ENCODE assay signal across 9 cellular contexts in the genomic region with DNA sequence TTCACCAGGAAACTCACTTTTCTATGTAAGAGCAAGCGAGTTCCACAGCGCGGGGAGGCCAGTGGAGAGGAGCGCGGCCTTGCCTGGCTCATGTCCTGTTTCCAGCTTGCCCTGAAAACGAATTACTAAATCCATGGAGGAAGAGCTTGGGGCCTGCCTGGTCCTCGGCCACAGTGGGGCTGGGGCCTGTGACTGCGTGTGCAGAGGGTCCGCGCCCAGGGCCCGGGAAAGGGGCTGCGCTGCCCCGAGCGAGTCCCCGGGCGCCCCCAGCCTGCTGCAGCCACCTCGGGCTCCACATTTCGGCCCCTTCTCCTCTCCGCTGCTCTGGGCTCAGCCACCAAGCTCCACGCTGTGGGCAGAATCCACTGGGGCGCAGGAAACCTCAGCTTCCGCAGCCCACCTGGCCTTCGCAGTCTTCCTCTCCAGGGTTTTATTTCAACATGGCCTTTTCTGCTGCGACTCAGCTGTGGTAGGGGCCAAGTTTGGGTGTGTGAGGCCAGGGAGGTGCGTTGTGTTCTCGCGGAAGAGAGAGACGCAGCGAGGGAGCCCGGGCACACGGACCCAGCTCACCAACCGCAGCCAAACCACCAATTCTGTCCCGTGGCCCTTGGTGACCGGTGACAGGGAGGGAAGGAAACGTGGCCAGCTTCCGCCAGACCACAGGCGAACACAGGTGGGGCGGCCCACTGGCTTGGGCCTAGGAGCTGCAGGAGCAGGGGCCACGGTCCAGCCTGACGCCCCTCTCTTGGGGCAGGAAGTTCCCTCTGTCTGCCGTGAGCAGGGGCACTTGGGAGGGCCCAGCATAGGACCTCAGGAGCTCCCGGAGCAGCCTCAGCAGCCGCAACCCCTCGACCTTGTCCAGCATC.
DNase-seq lines count a peak whose midpoint lies in the region; ATAC-seq and FAIRE-seq lines count a peak whose summit lies in the region.
"Had no signal": no experiment of that assay in that cellular context is flagged by ENCODE, and none has a peak within 500 bp of the region (broad histone marks: within the 10 kb centered on the region; RNA-seq: fewer than 3 reads in every experiment).

No MANE protein-coding gene starts in this region.

- no peak for FAIRE-seq in GM19239 (lab: Jason Lieb, UNC)

- no peaks in the 10 kb centered on the region for H3K36me3 ChIP-seq in iPS-15b (ENCODE audit: control insufficient read depth, insufficient read depth, low read length)
- no peaks in the 10 kb centered on the region for H3K36me3 ChIP-seq in skeletal muscle tissue (ENCODE audit: control insufficient read depth in 3 of 3, insufficient read depth in 3 of 3, low read length in 3 of 3)

- H3K4me1 ChIP-seq in iPS-15b (ENCODE audit: control insufficient read depth, insufficient read depth, low read length) (no peaks in the 10 kb centered on the region), skeletal muscle tissue (ENCODE audit: control insufficient read depth in 3 of 3, insufficient read depth in 3 of 3, low read length in 3 of 3) (peaks cover 0 to 4% (median 0%) of the 10 kb centered on the region in 3 donors)

- H3K9ac ChIP-seq in iPS-15b (ENCODE audit: low read depth, low read length) (no peak overlapping the region), skeletal muscle tissue (ENCODE audit: low read depth in 1 of 3, low read length in 3 of 3) (no peak overlapping the region)

- H3K4me1 Mint-ChIP-seq in T-cell = peaks cover 7 to 30% (median 11%) of the 10 kb centered on the region in 3 donors

- CTCF ChIA-PET in T-cell (lab: Charles Lee) = no interaction called here

- H3K36me3 Mint-ChIP-seq in T-cell = no peaks in the 10 kb centered on the region
- H3K36me3 Mint-ChIP-seq: IgD-negative memory B cell had no signal

- no peak overlapping the region for H3K27ac ChIP-seq in skeletal muscle tissue (ENCODE audit: low read depth, low read length)

- DNase-seq in Daoy (ENCODE audit: low read depth) (peak; percentile 2), T-cell (peak in 2 of 34 experiments; percentile 7 to 22), HCEC 1CT (no peak), T-helper 1 cell (no peak), GM19239 (ENCODE audit: insufficient read length, low spot score) (no peak)
- DNase-seq: erythroblast had no signal

- H3K9me3 ChIP-seq in iPS-15b (ENCODE audit: control insufficient read depth, insufficient read depth, low read length) = no peaks in the 10 kb centered on the region
- H3K9me3 ChIP-seq in skeletal muscle tissue (ENCODE audit: control insufficient read depth in 3 of 3, low read length in 3 of 3) = no peaks in the 10 kb centered on the region

- H3K4me3 ChIP-seq in iPS-15b (ENCODE audit: low read depth, low read length) (peak overlapping the region; percentile 32), skeletal muscle tissue (ENCODE audit: low read length in 3 of 3) (peak overlapping the region in 2 of 3 donors; percentile 14 to 49)

- H3K27me3 Mint-ChIP-seq in T-cell = peaks cover 6 to 22% of the 10 kb centered on the region in 2 donors

- no peak for ATAC-seq in T-cell (replicated peaks in 1 of 4)

- no peaks in the 10 kb centered on the region for H3K9me3 Mint-ChIP-seq in T-cell
- H3K9me3 Mint-ChIP-seq: IgD-negative memory B cell had no signal

- POLR2A ChIA-PET in T-cell (lab: Charles Lee) = no interaction called here

- H3K27ac Mint-ChIP-seq in T-cell = peak overlapping the region in 1 of 2 donors; percentile 49
- H3K27ac Mint-ChIP-seq: IgD-negative memory B cell had no signal

- peaks cover 6% of the 10 kb centered on the region for H3K27me3 ChIP-seq in iPS-15b (ENCODE audit: control insufficient read depth, insufficient read depth, low read length)
- H3K27me3 ChIP-seq in skeletal muscle tissue (ENCODE audit: control insufficient read depth in 3 of 3, insufficient read depth in 3 of 3, low read length in 3 of 3) = peaks cover 19 to 36% (median 33%) of the 10 kb centered on the region in 3 donors

- peak overlapping the region; percentile 39 to 69 (median 46) for H3K4me3 Mint-ChIP-seq in T-cell
- H3K4me3 Mint-ChIP-seq: IgD-negative memory B cell had no signal
